ENCODE assay signal across 19 cellular contexts in the genomic region with DNA sequence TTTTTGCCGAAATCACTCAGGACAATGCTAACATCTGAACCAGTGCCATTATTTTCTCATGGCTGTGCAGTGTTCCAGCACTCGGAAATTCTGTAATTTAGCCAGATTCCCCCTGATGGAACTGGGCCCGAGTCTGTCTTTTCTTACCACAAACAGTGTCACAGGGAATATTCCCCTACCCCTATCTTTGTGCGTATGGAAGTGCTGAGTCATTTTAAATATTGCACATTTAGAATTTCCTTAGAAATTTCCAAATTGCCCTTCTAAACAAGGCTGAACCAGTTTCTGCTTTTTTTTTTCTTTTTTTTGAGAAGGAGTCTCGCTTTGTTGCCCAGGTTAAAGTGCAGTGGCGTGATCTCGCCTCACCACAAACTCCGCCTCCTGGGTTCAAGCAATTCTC.
"Had no signal": no experiment of that assay in that cellular context is flagged by ENCODE, and none has a peak within 500 bp of the region (broad histone marks: within the 10 kb centered on the region; RNA-seq: fewer than 3 reads in every experiment).

No MANE protein-coding gene starts in this region.

- H3K27me3 Mint-ChIP-seq: activated CD8-positive, alpha-beta T cell treated with anti-CD3 and anti-CD28 coated beads for 36 hours had no signal

- H3K27me3 ChIP-seq: body of pancreas, MG63 had no signal

- H3K9me3 ChIP-seq: body of pancreas, MG63 had no signal

- H3K27ac Mint-ChIP-seq: activated CD8-positive, alpha-beta T cell treated with anti-CD3 and anti-CD28 coated beads for 36 hours; T-helper 2 cell treated with Interferon-gamma antibody and Interleukin-4, amounts not matched to agents 5 μg/mL and 100 μg/mL, for 36 hours had no signal

- H3K4me3 Mint-ChIP-seq: activated CD8-positive, alpha-beta T cell treated with anti-CD3 and anti-CD28 coated beads for 36 hours; T-helper 2 cell treated with Interferon-gamma antibody and Interleukin-4, amounts not matched to agents 5 μg/mL and 100 μg/mL, for 36 hours had no signal

- H3K4me3 ChIP-seq: body of pancreas, MG63 had no signal

- H3K9me3 Mint-ChIP-seq: activated CD8-positive, alpha-beta T cell treated with anti-CD3 and anti-CD28 coated beads for 36 hours; T-helper 2 cell treated with Interferon-gamma antibody and Interleukin-4, amounts not matched to agents 5 μg/mL and 100 μg/mL, for 36 hours had no signal

- ATAC-seq: activated CD4-positive, CD25-positive, alpha-beta regulatory T cell treated with anti-CD3 and anti-CD28 coated beads, Interleukin-2, amount 50 U/mL, for 24 hours; activated CD8-positive, alpha-beta T cell treated with anti-CD3 and anti-CD28 coated beads for 36 hours; body of pancreas; PC-3 had no signal

- DNase-seq: activated CD4-positive, alpha-beta T cell treated with anti-CD3 and anti-CD28 coated beads for 4 hours; activated CD8-positive, alpha-beta memory T cell treated with anti-CD3 and anti-CD28 coated beads, Interleukin-2, amount 50 U/mL, for 4 hours; activated CD8-positive, alpha-beta T cell treated with anti-CD3 and anti-CD28 coated beads for 36 hours; activated naive CD4-positive, alpha-beta T cell treated with anti-CD3 and anti-CD28 coated beads, Interleukin-2, amount 50 U/mL, for 16 hours; aorta; body of pancreas; central memory CD4-positive, alpha-beta T cell; MG63; NCI-H1048; NCI-H146; NCI-H187 treated with DMSO at 0.1 percent for 48 hours; NCI-H2081 treated with DMSO at 0.1 percent for 48 hours; NCI-H446; NCI-H524; PC-3; SIG-M5; T-helper 1 cell had no signal

- H3K4me1 ChIP-seq: body of pancreas had no signal

- H3K27ac ChIP-seq: body of pancreas had no signal
